Comparison of ENCODE assay signal across 7 cellular contexts in the genomic region with DNA sequence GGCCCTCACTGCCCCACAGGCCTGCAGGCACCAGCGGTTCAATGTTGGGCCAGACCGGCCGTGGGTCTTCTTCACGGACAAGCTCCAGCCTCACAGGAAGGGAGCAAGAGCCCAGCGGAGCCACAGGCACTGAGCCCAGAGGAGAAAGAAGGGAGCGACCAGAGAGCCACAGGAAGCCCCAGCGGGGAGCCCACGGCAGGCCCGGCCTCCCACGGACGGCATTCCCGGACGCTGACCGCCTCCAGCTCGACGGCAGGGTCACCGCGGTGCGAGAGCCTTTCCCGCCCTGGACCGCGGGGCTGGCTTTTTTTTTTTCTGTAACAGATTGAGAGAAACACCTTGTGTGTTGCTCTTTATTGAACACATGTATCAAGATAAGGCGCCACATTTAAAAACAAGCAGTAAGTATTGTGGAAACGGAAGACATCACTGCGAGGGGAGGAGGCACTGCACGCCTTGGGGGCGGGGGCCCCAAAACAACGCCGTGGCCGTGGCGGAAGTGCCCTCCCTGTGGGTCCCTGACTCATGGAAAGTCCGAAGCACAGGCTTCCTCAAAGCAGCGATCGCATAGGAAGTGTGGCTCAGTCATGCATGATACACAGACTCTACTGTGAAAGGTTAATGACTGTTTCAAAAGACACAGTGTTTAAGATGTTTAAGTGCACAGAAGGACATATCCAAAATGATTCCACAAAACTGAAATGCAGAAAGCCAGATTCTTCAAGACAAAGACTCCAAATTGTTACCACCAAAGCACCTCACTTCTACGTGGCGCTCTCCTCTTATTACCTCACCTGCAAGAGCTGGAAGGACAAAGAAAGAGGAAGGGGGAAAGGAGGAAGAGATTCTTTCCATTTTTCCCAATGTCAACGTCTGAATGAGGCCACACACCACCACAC.
DNase-seq lines count a peak whose midpoint lies in the region; ATAC-seq lines count a peak whose summit lies in the region.

No MANE protein-coding gene starts in this region.

- H3K27ac Mint-ChIP-seq in activated naive CD8-positive, alpha-beta T cell treated with anti-CD3 and anti-CD28 coated beads, Interleukin-2, amount 50 U/mL, for 24 hours, result peak overlapping the region; percentile 93

- ATAC-seq in GM19025 (IDR thresholded peaks at IDR 0.05; ENCODE audit: low read depth, unreplicated experiment) (peak; percentile 51), HG03139 (IDR thresholded peaks at IDR 0.05; ENCODE audit: unreplicated experiment) (peak; percentile 55), HG02588 (IDR thresholded peaks at IDR 0.05; ENCODE audit: unreplicated experiment) (no peak)
- peak; percentile 74 for ATAC-seq in activated naive CD8-positive, alpha-beta T cell treated with anti-CD3 and anti-CD28 coated beads, Interleukin-2, amount 50 U/mL, for 24 hours

- H3K4me3 Mint-ChIP-seq in activated naive CD8-positive, alpha-beta T cell treated with anti-CD3 and anti-CD28 coated beads, Interleukin-2, amount 50 U/mL, for 24 hours, result peak overlapping the region; percentile 92

- DNase-seq in T follicular helper cell (ENCODE audit: low read depth) (peak; percentile 83), iris pigment epithelial cell (ENCODE audit: low read depth) (peak; percentile 95)
- DNase-seq in activated naive CD8-positive, alpha-beta T cell treated with anti-CD3 and anti-CD28 coated beads, Interleukin-2, amount 50 U/mL, for 24 hours, result peak; percentile 90
- DNase-seq in stimulated activated CD4-positive, alpha-beta T cell treated with anti-CD3 and anti-CD28 coated beads, Interleukin-1b, Interleukin-23, amount 100 ng/mL, for 24 hours (ENCODE audit: low read depth in 4 of 4, low spot score in 1 of 4), result peak; percentile 67 to 90 (median 78)

- H3K4me1 Mint-ChIP-seq in activated naive CD8-positive, alpha-beta T cell treated with anti-CD3 and anti-CD28 coated beads, Interleukin-2, amount 50 U/mL, for 24 hours, result peaks cover 77% of the 10 kb centered on the region

- H3K36me3 Mint-ChIP-seq in activated naive CD8-positive, alpha-beta T cell treated with anti-CD3 and anti-CD28 coated beads, Interleukin-2, amount 50 U/mL, for 24 hours (ENCODE audit: low read depth), result peaks cover 18% of the 10 kb centered on the region

- no peaks in the 10 kb centered on the region for H3K27me3 Mint-ChIP-seq in activated naive CD8-positive, alpha-beta T cell treated with anti-CD3 and anti-CD28 coated beads, Interleukin-2, amount 50 U/mL, for 24 hours

- peaks cover 4% of the 10 kb centered on the region for H3K9me3 Mint-ChIP-seq in activated naive CD8-positive, alpha-beta T cell treated with anti-CD3 and anti-CD28 coated beads, Interleukin-2, amount 50 U/mL, for 24 hours
